ENCODE assay signal across 15 cellular contexts in the genomic region with DNA sequence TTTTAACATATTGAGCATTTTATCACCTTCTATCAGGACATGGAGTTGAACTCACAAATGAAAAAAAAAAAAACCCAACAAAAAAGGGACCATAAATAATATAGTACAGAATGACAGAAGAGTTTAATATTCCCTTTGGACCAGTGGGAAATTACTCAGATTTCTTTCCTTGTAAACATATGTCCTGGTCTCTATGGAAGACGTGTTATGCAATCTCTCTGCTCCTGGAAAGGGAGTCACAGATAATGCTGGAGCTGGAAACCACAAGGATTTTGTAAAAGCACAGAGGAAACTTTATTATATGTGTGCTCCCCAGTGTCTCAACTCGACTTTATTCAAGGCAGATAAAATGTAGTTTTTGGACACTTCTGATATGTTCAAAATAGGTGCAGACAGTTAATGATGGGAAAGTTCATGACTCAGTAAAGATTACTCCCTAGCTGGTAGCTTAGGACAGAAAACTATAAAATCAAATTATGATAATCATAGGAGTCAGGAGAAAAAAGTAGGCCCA.
DNase-seq lines count a peak whose midpoint lies in the region; TF ChIP-seq lines count a peak whose summit lies in the region.
"Had no signal": no experiment of that assay in that cellular context is flagged by ENCODE, and none has a peak within 500 bp of the region (broad histone marks: within the 10 kb centered on the region; RNA-seq: fewer than 3 reads in every experiment).

No MANE protein-coding gene starts in this region.

- no peaks in the 10 kb centered on the region for H3K4me1 Mint-ChIP-seq in MCF 10A (ENCODE audit: insufficient read depth, unreplicated experiment)
- no peaks in the 10 kb centered on the region for H3K4me1 Mint-ChIP-seq in activated CD4-positive, alpha-beta T cell treated with anti-CD3 and anti-CD28 coated beads, Interleukin-2, amount 10 ng/mL, durations not matched to agents 7 days and 5 days

- no peak overlapping the region for H3K27ac ChIP-seq in breast epithelium
- H3K27ac ChIP-seq: RWPE1 had no signal

- CTCF ChIA-PET in MCF 10A (lab: Yijun Ruan, JAX): interaction anchor here (0.6 to 0.8 kb wide), 2 partner anchors 29 to 1268 kb away, joined by 3 to 4 read pairs; no protein-coding TSS in a partner anchor
- CTCF ChIA-PET in activated CD4-positive, alpha-beta T cell treated with anti-CD3 and anti-CD28 coated beads, Interleukin-2, amount 10 ng/mL, durations not matched to agents 7 days and 5 days (lab: Charles Lee): no interaction called here

- H3K4me3 Mint-ChIP-seq in MCF 10A (ENCODE audit: unreplicated experiment): no peak overlapping the region
- no peak overlapping the region for H3K4me3 Mint-ChIP-seq in activated CD4-positive, alpha-beta T cell treated with anti-CD3 and anti-CD28 coated beads, Interleukin-2, amount 10 ng/mL, durations not matched to agents 7 days and 5 days
- H3K4me3 Mint-ChIP-seq: GM23338 had no signal

- BruUV-seq in MCF 10A (replicated peaks; lab: Mats Ljungman, UMichigan): no TSS peak

- TF ChIP-seq POLR2A in breast epithelium (IDR thresholded peaks at IDR 0.05): no peak

- no peaks in the 10 kb centered on the region for H3K9me3 Mint-ChIP-seq in MCF 10A (ENCODE audit: unreplicated experiment)
- H3K9me3 Mint-ChIP-seq in activated CD4-positive, alpha-beta T cell treated with anti-CD3 and anti-CD28 coated beads, Interleukin-2, amount 10 ng/mL, durations not matched to agents 7 days and 5 days: no peaks in the 10 kb centered on the region
- H3K9me3 Mint-ChIP-seq: GM23338 had no signal

- peaks cover 44% of the 10 kb centered on the region for H3K27me3 Mint-ChIP-seq in MCF 10A (ENCODE audit: insufficient read depth, unreplicated experiment)
- peaks cover 15% of the 10 kb centered on the region for H3K27me3 Mint-ChIP-seq in activated CD4-positive, alpha-beta T cell treated with anti-CD3 and anti-CD28 coated beads, Interleukin-2, amount 10 ng/mL, durations not matched to agents 7 days and 5 days

- no peak overlapping the region for H3K4me3 ChIP-seq in breast epithelium
- no peak overlapping the region for H3K4me3 ChIP-seq in fibroblast of mammary gland (ENCODE audit: control insufficient read depth, low read depth, low read length)
- H3K4me3 ChIP-seq: GM23338 had no signal

- H3K4me1 ChIP-seq in breast epithelium: no peaks in the 10 kb centered on the region

- POLR2A ChIA-PET in MCF 10A (lab: Yijun Ruan, JAX): interaction anchor here (1.8 kb wide), 1 partner anchor 88 kb away, joined by 3 read pairs; a partner anchor contains a TSS
- POLR2A ChIA-PET in activated CD4-positive, alpha-beta T cell treated with anti-CD3 and anti-CD28 coated beads, Interleukin-2, amount 10 ng/mL, durations not matched to agents 7 days and 5 days (lab: Charles Lee): no interaction called here

- no peaks in the 10 kb centered on the region for H3K36me3 ChIP-seq in breast epithelium

- DNase-seq in MCF 10A (ENCODE audit: unreplicated experiment): peak; percentile 27
- no peak for DNase-seq in breast epithelium (ENCODE audit: low spot score in 2 of 2)
- DNase-seq in NCI-H226: peak; percentile 32
- DNase-seq in fibroblast of mammary gland (ENCODE audit: low read depth): peak; percentile 66
- DNase-seq in stromal cell of bone marrow (ENCODE audit: low read depth): peak; percentile 16
- no peak for DNase-seq in NCI-H82 (lab: John Stamatoyannopoulos, UW)
- DNase-seq in activated CD4-positive, alpha-beta T cell treated with anti-CD3 and anti-CD28 coated beads, Interleukin-2, amount 10 ng/mL, durations not matched to agents 7 days and 5 days: no peak
- no peak for DNase-seq in C1 segment of cervical spinal cord (lab: John Stamatoyannopoulos, UW)
- DNase-seq: AML-193, COR-L47, NCI-H1105 treated with DMSO at 0.1 percent for 48 hours, NCI-H1694 treated with DMSO at 0.1 percent for 48 hours, NCI-H446 treated with DMSO at 0.1 percent for 48 hours had no signal

- no peaks in the 10 kb centered on the region for H3K9me3 ChIP-seq in breast epithelium

- TF ChIP-seq CTCF in MCF 10A (IDR thresholded peaks at IDR 0.05; ENCODE audit: unreplicated experiment) (no peak), breast epithelium (IDR thresholded peaks at IDR 0.05) (no peak), fibroblast of mammary gland (conservative IDR thresholded peaks at IDR 0.05; ENCODE audit: control insufficient read depth, insufficient read depth, low read depth, low read length) (no peak)

- no peak overlapping the region for H3K27ac Mint-ChIP-seq in MCF 10A (ENCODE audit: low read depth, unreplicated experiment)
- H3K27ac Mint-ChIP-seq in activated CD4-positive, alpha-beta T cell treated with anti-CD3 and anti-CD28 coated beads, Interleukin-2, amount 10 ng/mL, durations not matched to agents 7 days and 5 days: no peak overlapping the region
- H3K27ac Mint-ChIP-seq: GM23338 had no signal

- H3K36me3 Mint-ChIP-seq in MCF 10A (ENCODE audit: insufficient read depth, unreplicated experiment): no peaks in the 10 kb centered on the region
- no peaks in the 10 kb centered on the region for H3K36me3 Mint-ChIP-seq in activated CD4-positive, alpha-beta T cell treated with anti-CD3 and anti-CD28 coated beads, Interleukin-2, amount 10 ng/mL, durations not matched to agents 7 days and 5 days (ENCODE audit: low read depth)

- intact Hi-C loops in MCF 10A (cut with micrococcal nuclease) (no loop called here), breast epithelium (cut with DNase I; ENCODE audit: low total_unique reads) (no loop called here)

- H3K27me3 ChIP-seq in breast epithelium: no peaks in the 10 kb centered on the region

Comparison
In these comparisons a context has a peak if more than half of its experiments do, and no peak if none do; other contexts are left out.
1. DNase-seq: peak in MCF 10A (single experiment), NCI-H226 (single experiment), fibroblast of mammary gland (single experiment) and stromal cell of bone marrow (single experiment); none in breast epithelium (0 of 2), NCI-H82 (single experiment), activated CD4-positive, alpha-beta T cell treated with anti-CD3 and anti-CD28 coated beads, Interleukin-2, amount 10 ng/mL, durations not matched to agents 7 days and 5 days (single experiment) and C1 segment of cervical spinal cord (0 of 14).